In the genomic region with DNA sequence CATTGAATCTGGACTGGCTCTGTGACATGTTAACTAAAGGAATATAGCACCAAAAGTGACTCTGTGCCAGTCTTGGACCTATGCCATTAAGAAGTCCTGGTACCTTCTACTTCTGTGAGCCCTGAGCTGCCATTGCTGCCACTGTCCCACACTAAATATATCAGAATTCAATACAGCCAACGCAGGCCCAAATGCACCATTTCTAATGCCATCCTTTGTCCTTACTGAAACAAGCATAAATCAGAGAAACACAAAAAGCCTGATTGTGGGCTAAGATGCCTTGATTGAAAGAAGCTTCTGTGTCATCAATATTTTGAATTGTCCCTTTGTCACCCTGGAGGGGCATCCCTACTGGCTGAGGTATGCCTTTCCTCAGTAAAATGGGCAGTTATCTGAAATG, we compare ENCODE assay signal across 23 cellular contexts.
A peak's percentile ranks its signal among the peaks of the same experiment; 100 is the strongest.
DNase-seq lines count a peak whose midpoint lies in the region; ATAC-seq, FAIRE-seq and TF ChIP-seq lines count a peak whose summit lies in the region.
"Had no signal": no experiment of that assay in that cellular context is flagged by ENCODE, and none has a peak within 500 bp of the region (broad histone marks: within the 10 kb centered on the region; RNA-seq: fewer than 3 reads in every experiment).

No MANE protein-coding gene starts in this region.

- no peaks in the 10 kb centered on the region for H4K20me1 ChIP-seq in astrocyte (ENCODE audit: insufficient read depth, low read length)

- H3K27me3 Mint-ChIP-seq in astrocyte (ENCODE audit: low read depth, unreplicated experiment), result peaks cover 2% of the 10 kb centered on the region

- TF ChIP-seq POLR2A in GM12892 (IDR thresholded peaks at IDR 0.05; ENCODE audit: low read depth, low read length) (no peak), thyroid gland (IDR thresholded peaks at IDR 0.05) (no peak), spleen (IDR thresholded peaks at IDR 0.05) (no peak)

- 92 to 96% methylated on average over 1 of the region's 1 CpG for WGBS in thyroid gland, 2 donors
- 93 to 100% (median 96%) methylated on average over 1 of the region's 1 CpG for WGBS in spleen, 5 donors

- no peak overlapping the region for H2AFZ ChIP-seq in astrocyte (ENCODE audit: low read depth, low read length)
- H2AFZ ChIP-seq: GM23338 had no signal

- ATAC-seq in HG02642 (IDR thresholded peaks at IDR 0.05; ENCODE audit: poor library complexity, unreplicated experiment), result no peak
- ATAC-seq: CD8-positive, alpha-beta T cell; GM23338 had no signal

- H3K4me1 ChIP-seq in astrocyte (ENCODE audit: insufficient read depth, low read length) (peaks cover 4% of the 10 kb centered on the region), thyroid gland (peaks cover 13 to 14% of the 10 kb centered on the region in 2 donors), spleen (peaks cover 0 to 39% (median 22%) of the 10 kb centered on the region in 6 donors)
- H3K4me1 ChIP-seq: Peyer's patch had no signal

- DNase-seq in GM12892 (ENCODE audit: insufficient read length) (no peak), astrocyte (ENCODE audit: low read depth) (no peak), medulla oblongata (ENCODE audit: extremely low spot score) (peak; percentile 66), thyroid gland (no peak), spleen (no peak), iPS-NIHi7 (ENCODE audit: extremely low spot score) (no peak)
- DNase-seq: CD8-positive, alpha-beta T cell; KG1; NCI-H1092; NCI-H1436 treated with DMSO at 0.1 percent for 48 hours; NCI-H1930; NCI-H2227 treated with DMSO at 0.1 percent for 48 hours; NCI-H510A; NCI-H748 treated with DMSO at 0.1 percent for 48 hours; Peyer's patch; SW 1271 had no signal

- H3K4me3 ChIP-seq in astrocyte (ENCODE audit: insufficient read depth, low read depth, low read length) (no peak overlapping the region), thyroid gland (replicated peaks in 1 of 3) (no peak overlapping the region), spleen (no peak overlapping the region)
- H3K4me3 ChIP-seq: BLaER1 treated with 17β-estradiol and CSF1 and Interleukin-3, amounts not matched to agents 10 nM and 100 nM; GM23338; HAP-1; Peyer's patch had no signal

- TF ChIP-seq CTCF in astrocyte (IDR thresholded peaks at IDR 0.05; ENCODE audit: insufficient read depth, low read depth, low read length) (no peak), thyroid gland (IDR thresholded peaks at IDR 0.05) (no peak), spleen (IDR thresholded peaks at IDR 0.05 in 8 of 11, conservative IDR thresholded peaks at IDR 0.05 in 3 of 11) (no peak)

- peak; percentile 53 for FAIRE-seq in GM12892 (lab: Jason Lieb, UNC)
- FAIRE-seq in astrocyte (lab: Jason Lieb, UNC), result no peak
- FAIRE-seq: G401.6, GM18507, HTR-8/SVneo had no signal

- H3K9me3 ChIP-seq in astrocyte (ENCODE audit: insufficient read depth, low read depth, low read length) (no peaks in the 10 kb centered on the region), thyroid gland (no peaks in the 10 kb centered on the region), spleen (no peaks in the 10 kb centered on the region)
- H3K9me3 ChIP-seq: BLaER1 treated with 17β-estradiol and CSF1 and Interleukin-3, amounts not matched to agents 10 nM and 100 nM; HAP-1; Peyer's patch had no signal

- H3K9me3 Mint-ChIP-seq in astrocyte (ENCODE audit: unreplicated experiment), result no peaks in the 10 kb centered on the region
- H3K9me3 Mint-ChIP-seq: CD8-positive, alpha-beta T cell; GM23338 had no signal

- H3K27me3 ChIP-seq in astrocyte (ENCODE audit: insufficient read depth, low read length) (no peaks in the 10 kb centered on the region), thyroid gland (no peaks in the 10 kb centered on the region), spleen (replicated peaks in 1 of 7) (no peaks in the 10 kb centered on the region)
- H3K27me3 ChIP-seq: BLaER1 treated with 17β-estradiol and CSF1 and Interleukin-3, amounts not matched to agents 10 nM and 100 nM; Peyer's patch had no signal

- H3K4me1 Mint-ChIP-seq in astrocyte (ENCODE audit: low read depth, unreplicated experiment), result peaks cover 25% of the 10 kb centered on the region

- no peak overlapping the region for H3K27ac Mint-ChIP-seq in astrocyte (ENCODE audit: unreplicated experiment)
- H3K27ac Mint-ChIP-seq: GM23338 had no signal

- peak overlapping the region; percentile 14 for H3K4me2 ChIP-seq in astrocyte (ENCODE audit: low read length)
- H3K4me2 ChIP-seq: BLaER1 treated with 17β-estradiol and CSF1 and Interleukin-3, amounts not matched to agents 10 nM and 100 nM; GM23338 had no signal

- H3K4me3 Mint-ChIP-seq in astrocyte (ENCODE audit: unreplicated experiment), result no peak overlapping the region
- H3K4me3 Mint-ChIP-seq: CD8-positive, alpha-beta T cell; GM23338 had no signal

- no peaks in the 10 kb centered on the region for H3K79me2 ChIP-seq in astrocyte (ENCODE audit: insufficient read depth, low read length)

- no peak overlapping the region for H3K9ac ChIP-seq in astrocyte (ENCODE audit: low read length)
- H3K9ac ChIP-seq: BLaER1 treated with 17β-estradiol and CSF1 and Interleukin-3, amounts not matched to agents 10 nM and 100 nM had no signal

- H3K27ac ChIP-seq in astrocyte (ENCODE audit: low read depth, low read length), result no peak overlapping the region
- peak overlapping the region in 2 of 3 donors; percentile 10 to 59 for H3K27ac ChIP-seq in thyroid gland
- no peak overlapping the region for H3K27ac ChIP-seq in spleen
- H3K27ac ChIP-seq: BLaER1 treated with 17β-estradiol and CSF1 and Interleukin-3, amounts not matched to agents 10 nM and 100 nM; Peyer's patch had no signal

- intact Hi-C loops in thyroid gland (cut with DNase I), result no loop called here
- intact Hi-C loops in spleen (cut with DNase I; ENCODE audit: low total_unique reads), result no loop called here

- H3K36me3 Mint-ChIP-seq in astrocyte (ENCODE audit: low read depth, unreplicated experiment), result no peaks in the 10 kb centered on the region
- H3K36me3 Mint-ChIP-seq: CD8-positive, alpha-beta T cell had no signal

- H3K36me3 ChIP-seq in astrocyte (ENCODE audit: insufficient read depth, low read length), result no peaks in the 10 kb centered on the region
- peaks cover 0 to 2% of the 10 kb centered on the region in 2 donors for H3K36me3 ChIP-seq in thyroid gland
- H3K36me3 ChIP-seq in spleen, result peaks cover 0 to 14% (median 3%) of the 10 kb centered on the region in 6 donors
- H3K36me3 ChIP-seq: HAP-1 had no signal

Comparison
In these comparisons a context has a peak if more than half of its experiments do, and no peak if none do; other contexts are left out.
1. H3K27ac ChIP-seq: peak in thyroid gland (2 of 3); none in astrocyte (single experiment) and spleen (0 of 8).